ENCODE assay signal across 26 cellular contexts in the genomic region with DNA sequence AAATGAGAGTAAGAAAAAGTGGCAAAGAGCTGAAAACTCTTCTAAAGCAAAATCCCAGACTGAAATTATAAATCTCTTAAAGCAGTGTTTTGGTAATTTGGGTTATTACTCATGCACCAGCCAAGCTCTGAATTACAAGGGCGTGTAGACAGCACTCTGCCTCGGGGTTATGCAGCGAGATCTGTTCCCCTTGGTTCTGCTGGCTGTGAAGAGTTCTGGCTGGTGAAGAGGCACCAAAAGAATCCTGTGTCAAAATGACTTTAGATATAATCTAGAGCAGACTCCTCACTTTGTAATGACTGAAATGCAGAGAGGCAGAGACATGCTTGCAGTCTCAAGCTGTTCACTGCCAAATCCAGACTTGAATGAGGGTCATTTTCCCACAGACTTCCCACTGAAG.
DNase-seq lines count a peak whose midpoint lies in the region; ATAC-seq, FAIRE-seq and TF ChIP-seq lines count a peak whose summit lies in the region.
"Had no signal": no experiment of that assay in that cellular context is flagged by ENCODE, and none has a peak within 500 bp of the region (broad histone marks: within the 10 kb centered on the region; RNA-seq: fewer than 3 reads in every experiment).

No MANE protein-coding gene starts in this region.

- H3K27ac Mint-ChIP-seq in astrocyte (ENCODE audit: unreplicated experiment): peak overlapping the region; percentile 14
- no peak overlapping the region for H3K27ac Mint-ChIP-seq in activated T-helper 2 cell treated with anti-CD3 and anti-CD28 coated beads, Interferon-gamma antibody, Interleukin-2, Interleukin-4, amounts not matched to agents 10 μg/mL and 5 μg/mL and 100 μg/mL, durations not matched to agents 14 hours and 24 hours and 36 hours
- H3K27ac Mint-ChIP-seq: CD4-positive, alpha-beta T cell; immature natural killer cell; T-helper 1 cell treated with Interleukin-12 subunit alpha and Interleukin-12 subunit beta and Interleukin-4 antibody, amounts not matched to agents 30 μg/mL and 1 μg/mL, for 36 hours had no signal

- no peaks in the 10 kb centered on the region for H3K9me2 ChIP-seq in SK-N-SH

- H2AFZ ChIP-seq in SK-N-SH (ENCODE audit: low read depth): no peak overlapping the region
- H2AFZ ChIP-seq in astrocyte (ENCODE audit: low read depth, low read length): peak overlapping the region; percentile 44

- CTCF ChIA-PET in SK-N-SH (lab: Yijun Ruan, JAX): interaction anchor here (0.5 to 1.0 kb wide), 2 partner anchors 16 to 438 kb away, joined by 3 read pairs; no protein-coding TSS in a partner anchor

- H3K4me1 Mint-ChIP-seq in astrocyte (ENCODE audit: low read depth, unreplicated experiment): peaks cover 12% of the 10 kb centered on the region
- no peaks in the 10 kb centered on the region for H3K4me1 Mint-ChIP-seq in activated T-helper 2 cell treated with anti-CD3 and anti-CD28 coated beads, Interferon-gamma antibody, Interleukin-2, Interleukin-4, amounts not matched to agents 10 μg/mL and 5 μg/mL and 100 μg/mL, durations not matched to agents 14 hours and 24 hours and 36 hours (ENCODE audit: low read depth)
- H3K4me1 Mint-ChIP-seq: immature natural killer cell had no signal

- FAIRE-seq in astrocyte (lab: Jason Lieb, UNC) (no peak), urothelium cell line (lab: Jason Lieb, UNC) (no peak)
- FAIRE-seq: A549, colon, endothelial cell of umbilical vein, K562 had no signal

- H3K27me3 Mint-ChIP-seq in astrocyte (ENCODE audit: low read depth, unreplicated experiment): no peaks in the 10 kb centered on the region
- no peaks in the 10 kb centered on the region for H3K27me3 Mint-ChIP-seq in activated T-helper 2 cell treated with anti-CD3 and anti-CD28 coated beads, Interferon-gamma antibody, Interleukin-2, Interleukin-4, amounts not matched to agents 10 μg/mL and 5 μg/mL and 100 μg/mL, durations not matched to agents 14 hours and 24 hours and 36 hours (ENCODE audit: low read depth)
- H3K27me3 Mint-ChIP-seq: CD4-positive, alpha-beta T cell had no signal

- POLR2A ChIA-PET in SK-N-SH (lab: Yijun Ruan, JAX): interaction anchor here (0.6 kb wide), 1 partner anchor 47 kb away, joined by 3 read pairs; no protein-coding TSS in a partner anchor

- H3K4me3 ChIP-seq in SK-N-SH (ENCODE audit: low read depth in 2 of 2, low read length in 1 of 2) (no peak overlapping the region), astrocyte (ENCODE audit: insufficient read depth, low read depth, low read length) (no peak overlapping the region)
- H3K4me3 ChIP-seq: A549, K562, right lobe of liver, testis had no signal

- no peaks in the 10 kb centered on the region for H3K9me3 Mint-ChIP-seq in astrocyte (ENCODE audit: unreplicated experiment)
- peaks cover 48% of the 10 kb centered on the region for H3K9me3 Mint-ChIP-seq in activated T-helper 2 cell treated with anti-CD3 and anti-CD28 coated beads, Interferon-gamma antibody, Interleukin-2, Interleukin-4, amounts not matched to agents 10 μg/mL and 5 μg/mL and 100 μg/mL, durations not matched to agents 14 hours and 24 hours and 36 hours

- no peak for TF ChIP-seq EP300 in SK-N-SH (IDR thresholded peaks at IDR 0.05; ENCODE audit: borderline replicate concordance in 1 of 2, low read depth in 1 of 2, low read length in 1 of 2)

- H3K9ac ChIP-seq in SK-N-SH: no peak overlapping the region
- no peak overlapping the region for H3K9ac ChIP-seq in astrocyte (ENCODE audit: low read length)

- TF ChIP-seq RAD21 in SK-N-SH (IDR thresholded peaks at IDR 0.05; ENCODE audit: low read length): no peak

- H3K27ac ChIP-seq in SK-N-SH (ENCODE audit: low read depth in 2 of 2, low read length in 1 of 2): no peak overlapping the region
- no peak overlapping the region for H3K27ac ChIP-seq in astrocyte (ENCODE audit: low read depth, low read length)
- H3K27ac ChIP-seq: A549, HL-60, neutrophil, right lobe of liver, testis had no signal

- ATAC-seq in SK-N-SH treated with all-trans-retinoic acid at 6 μM for 48 hours (no peak), HG03097 (IDR thresholded peaks at IDR 0.05; ENCODE audit: low FRiP score, unreplicated experiment) (no peak), GM21515 (IDR thresholded peaks at IDR 0.05; ENCODE audit: unreplicated experiment) (no peak)
- ATAC-seq: A549; activated CD4-positive, CD25-positive, alpha-beta regulatory T cell treated with anti-CD3 and anti-CD28 coated beads, Interleukin-2, amount 50 U/mL, for 24 hours; K562; right lobe of liver had no signal

- H4K20me1 ChIP-seq in SK-N-SH (ENCODE audit: insufficient read depth): no peaks in the 10 kb centered on the region
- no peaks in the 10 kb centered on the region for H4K20me1 ChIP-seq in astrocyte (ENCODE audit: insufficient read depth, low read length)

- no peak for TF ChIP-seq CTCF in SK-N-SH (IDR thresholded peaks at IDR 0.05)
- TF ChIP-seq CTCF in astrocyte (IDR thresholded peaks at IDR 0.05; ENCODE audit: insufficient read depth, low read depth, low read length): no peak

- no peak overlapping the region for H3K4me3 Mint-ChIP-seq in astrocyte (ENCODE audit: unreplicated experiment)
- no peak overlapping the region for H3K4me3 Mint-ChIP-seq in activated T-helper 2 cell treated with anti-CD3 and anti-CD28 coated beads, Interferon-gamma antibody, Interleukin-2, Interleukin-4, amounts not matched to agents 10 μg/mL and 5 μg/mL and 100 μg/mL, durations not matched to agents 14 hours and 24 hours and 36 hours (ENCODE audit: low read depth)
- H3K4me3 Mint-ChIP-seq: CD4-positive, alpha-beta T cell; immature natural killer cell; T-helper 1 cell treated with Interleukin-12 subunit alpha and Interleukin-12 subunit beta and Interleukin-4 antibody, amounts not matched to agents 30 μg/mL and 1 μg/mL, for 36 hours had no signal

- H3K36me3 Mint-ChIP-seq in astrocyte (ENCODE audit: low read depth, unreplicated experiment): no peaks in the 10 kb centered on the region
- H3K36me3 Mint-ChIP-seq in activated T-helper 2 cell treated with anti-CD3 and anti-CD28 coated beads, Interferon-gamma antibody, Interleukin-2, Interleukin-4, amounts not matched to agents 10 μg/mL and 5 μg/mL and 100 μg/mL, durations not matched to agents 14 hours and 24 hours and 36 hours (ENCODE audit: low read depth): no peaks in the 10 kb centered on the region

- no peak overlapping the region for H3K4me2 ChIP-seq in SK-N-SH
- H3K4me2 ChIP-seq in astrocyte (ENCODE audit: low read length): peak overlapping the region; percentile 15
- H3K4me2 ChIP-seq: A549 had no signal

- H3K4me1 ChIP-seq in SK-N-SH (ENCODE audit: control insufficient read depth in 1 of 2, insufficient read depth in 2 of 2, low read depth in 1 of 2, low read length in 1 of 2) (peaks cover 0 to 4% of the 10 kb centered on the region in 2 experiments; a peak in 2 of 4 replicates), astrocyte (ENCODE audit: insufficient read depth, low read length) (peaks cover 3% of the 10 kb centered on the region)
- H3K4me1 ChIP-seq: A549, right lobe of liver had no signal

- H3K9me3 ChIP-seq in SK-N-SH: no peaks in the 10 kb centered on the region
- H3K9me3 ChIP-seq in astrocyte (ENCODE audit: insufficient read depth, low read depth, low read length): no peaks in the 10 kb centered on the region
- H3K9me3 ChIP-seq: A549, neutrophil, right lobe of liver, testis had no signal

- no peaks in the 10 kb centered on the region for H3K79me2 ChIP-seq in SK-N-SH (ENCODE audit: insufficient read depth)
- H3K79me2 ChIP-seq in astrocyte (ENCODE audit: insufficient read depth, low read length): no peaks in the 10 kb centered on the region

- intact Hi-C loops in activated T-helper 2 cell treated with anti-CD3 and anti-CD28 coated beads, Interferon-gamma antibody, Interleukin-2, Interleukin-4, amounts not matched to agents 10 μg/mL and 5 μg/mL and 100 μg/mL, durations not matched to agents 14 hours and 24 hours and 36 hours (cut with micrococcal nuclease): no loop called here

- DNase-seq in SK-N-SH: peak; percentile 28
- peak; percentile 50 for DNase-seq in astrocyte (ENCODE audit: low read depth)
- peak; percentile 21 for DNase-seq in medulla oblongata (ENCODE audit: extremely low spot score)
- DNase-seq in urothelium cell line (ENCODE audit: low spot score): peak; percentile 10
- DNase-seq in activated T-helper 2 cell treated with anti-CD3 and anti-CD28 coated beads, Interferon-gamma antibody, Interleukin-2, Interleukin-4, amounts not matched to agents 10 μg/mL and 5 μg/mL and 100 μg/mL, durations not matched to agents 14 hours and 24 hours and 36 hours (ENCODE audit: low spot score): no peak
- DNase-seq: activated gamma-delta T cell treated with Interleukin-2 at 50 U/mL for 16 hours; CD4-positive, alpha-beta T cell; DND-41; immature natural killer cell; NCI-H1105 treated with DMSO at 0.1 percent for 48 hours; NCI-H2171; right lobe of liver; RPMI8226; stimulated activated CD4-positive, alpha-beta T cell treated with anti-CD3 and anti-CD28 coated beads, Interleukin-4, amount 100 ng/mL, for 1 hour; testis had no signal

- 10% methylated on average over 3 of the region's 3 CpGs for WGBS in SK-N-SH (ENCODE audit: low lambda C conversion rate)

- no peaks in the 10 kb centered on the region for H3K27me3 ChIP-seq in SK-N-SH (ENCODE audit: insufficient read depth)
- H3K27me3 ChIP-seq in astrocyte (ENCODE audit: insufficient read depth, low read length): no peaks in the 10 kb centered on the region
- H3K27me3 ChIP-seq: neutrophil, right lobe of liver, testis had no signal

- H3F3A ChIP-seq in SK-N-SH (replicated peaks; ENCODE audit: insufficient read depth): no peaks in the 10 kb centered on the region

- H3K36me3 ChIP-seq in SK-N-SH (replicated peaks in 1 of 2; ENCODE audit: control insufficient read depth in 1 of 2, insufficient read depth in 2 of 2, low read length in 1 of 2) (no peaks in the 10 kb centered on the region), astrocyte (ENCODE audit: insufficient read depth, low read length) (no peaks in the 10 kb centered on the region)
- H3K36me3 ChIP-seq: neutrophil, right lobe of liver had no signal

TF ChIP-seq in SK-N-SH, 30 proteins besides CTCF, POLR2A, EP300 and RAD21:
- TF ChIP-seq TEAD4 (IDR thresholded peaks at IDR 0.05; ENCODE audit: borderline replicate concordance, insufficient read depth) (no peak), GATA2 (CRISPR knock-in tag; IDR thresholded peaks at IDR 0.05) (peak; percentile 7), RCOR1 (IDR thresholded peaks at IDR 0.05; ENCODE audit: low read length) (peak; percentile 61; the same call in 1 of the 2 replicates)

TF ChIP-seq in SK-N-SH treated with all-trans-retinoic acid at 6 μM for 48 hours, 23 proteins besides CTCF, POLR2A, EP300 and RAD21:
- no peak for TF ChIP-seq TCF4 (CRISPR knock-in tag; IDR thresholded peaks at IDR 0.05; ENCODE audit: borderline replicate concordance)
